ENCODE assay signal across 1 cellular context in genomic region chr6:53807606-53808005, GRCh38.
TF ChIP-seq lines count a peak whose summit lies in the region.
"Not testable (repeated sequence)": the region's sequence is repeated elsewhere in the genome, so short reads cannot be mapped to it uniquely, and the experiment has no call there.

No MANE protein-coding gene starts in this region.

TF ChIP-seq in HepG2, 621 proteins besides CTCF, POLR2A, EP300 and RAD21:
- TF ChIP-seq FOXP1 (IDR thresholded peaks at IDR 0.05), result peak; percentile 84; the same call in 1 of the 2 replicates
- not testable (repeated sequence) for TF ChIP-seq FOXP1 (CRISPR knock-in tag; IDR thresholded peaks at IDR 0.05)
TF ChIP-seq in HepG2: peak in this region for 1; not testable (repeated sequence) for 620.
